ENCODE assay signal across 8 cellular contexts in genomic region chr1:22889213-22889827, GRCh38.
A peak's percentile ranks its signal among the peaks of the same experiment; 100 is the strongest.
DNase-seq lines count a peak whose midpoint lies in the region; TF ChIP-seq lines count a peak whose summit lies in the region.

No MANE protein-coding gene starts in this region.

- no peak overlapping the region for H2AK5ac ChIP-seq in mesendoderm (ENCODE audit: low read length)

- no peaks in the 10 kb centered on the region for H3K9me3 Mint-ChIP-seq in CD4-positive, alpha-beta memory T cell

- peaks cover 0 to 2% of the 10 kb centered on the region in 2 donors for H3K27me3 Mint-ChIP-seq in CD4-positive, alpha-beta memory T cell

- POLR2A ChIA-PET in CD4-positive, alpha-beta memory T cell (lab: Charles Lee; ENCODE audit: partially characterized antibody), result no interaction called here

- no peak for TF ChIP-seq POLR2A in lower leg skin (IDR thresholded peaks at IDR 0.05)

- H3K4me3 ChIP-seq in GM06990 (replicated peaks; ENCODE audit: low read depth, low read length) (no peak overlapping the region), coronary artery (no peak overlapping the region), mesendoderm (ENCODE audit: low read length) (no peak overlapping the region), lower leg skin (ENCODE audit: low read depth, poor library complexity, severe bottlenecking) (no peak overlapping the region)
- H3K4me3 ChIP-seq in CD4-positive, alpha-beta memory T cell (ENCODE audit: low read length in 2 of 2), result no peak overlapping the region

- no peak overlapping the region for H3K4ac ChIP-seq in mesendoderm (ENCODE audit: low read depth, low read length)

- no peaks in the 10 kb centered on the region for H3K9me3 ChIP-seq in CD4-positive, alpha-beta memory T cell (ENCODE audit: control insufficient read depth in 1 of 2, low read length in 2 of 2)

- no CpG with 5 or more reads among the region's 3 CpGs for WGBS in mesendoderm (ENCODE audit: extremely low coverage, insufficient coverage, low lambda C conversion rate)
- WGBS in lower leg skin, 2 donors, result 64 to 75% methylated on average over 3 of the region's 3 CpGs

- no peaks in the 10 kb centered on the region for H3K36me3 ChIP-seq in GM06990 (ENCODE audit: control insufficient read depth, insufficient read depth, low read length)
- H3K36me3 ChIP-seq in mesendoderm (ENCODE audit: control insufficient read depth, insufficient read depth, low read length), result no peaks in the 10 kb centered on the region
- no peaks in the 10 kb centered on the region for H3K36me3 ChIP-seq in CD4-positive, alpha-beta memory T cell (ENCODE audit: insufficient read depth, low read length)

- no peaks in the 10 kb centered on the region for H3K79me1 ChIP-seq in mesendoderm (ENCODE audit: low read length)

- H4K8ac ChIP-seq in mesendoderm (ENCODE audit: low read depth, low read length), result no peak overlapping the region

- no peak overlapping the region for H3K18ac ChIP-seq in mesendoderm (ENCODE audit: low read length)

- no peak overlapping the region for H3K9ac ChIP-seq in mesendoderm (ENCODE audit: low read length)

- no peaks in the 10 kb centered on the region for H3K79me2 ChIP-seq in mesendoderm (ENCODE audit: control insufficient read depth, insufficient read depth, low read length)

- no peak overlapping the region for H3K4me2 ChIP-seq in mesendoderm (ENCODE audit: low read length)

- H3K4me1 ChIP-seq in mesendoderm (ENCODE audit: control insufficient read depth, low read depth, low read length), result no peaks in the 10 kb centered on the region
- H3K4me1 ChIP-seq in CD4-positive, alpha-beta memory T cell (ENCODE audit: insufficient read depth, low read length), result peaks cover 10% of the 10 kb centered on the region

- no peak overlapping the region for H3K56ac ChIP-seq in mesendoderm (ENCODE audit: low read length)

- no peak overlapping the region for H3K23ac ChIP-seq in mesendoderm (ENCODE audit: low read length)

- H2BK120ac ChIP-seq in mesendoderm (ENCODE audit: low read depth, low read length), result no peak overlapping the region

- H3K27ac ChIP-seq in coronary artery (no peak overlapping the region), mesendoderm (ENCODE audit: low read depth, low read length) (no peak overlapping the region)
- H3K27ac ChIP-seq in CD4-positive, alpha-beta memory T cell (ENCODE audit: low read depth, low read length), result no peak overlapping the region

- H3K4me3 Mint-ChIP-seq in CD4-positive, alpha-beta memory T cell, result no peak overlapping the region

- DNase-seq in A172 (ENCODE audit: low spot score) (peak; percentile 16), GM06990 (ENCODE audit: extremely low read depth, insufficient read length) (no peak), NCI-H226 (peak; percentile 11), coronary artery (ENCODE audit: low spot score) (no peak), mesendoderm (peak; percentile 25), mesenteric fat pad (ENCODE audit: low spot score) (no peak), lower leg skin (ENCODE audit: low spot score in 2 of 2) (no peak)
- DNase-seq in CD4-positive, alpha-beta memory T cell, result no peak

- no peak overlapping the region for H2BK5ac ChIP-seq in mesendoderm (ENCODE audit: low read length)

- H2BK15ac ChIP-seq in mesendoderm (replicated peaks; ENCODE audit: low read depth), result no peak overlapping the region

- H3K36me3 Mint-ChIP-seq in CD4-positive, alpha-beta memory T cell, result no peaks in the 10 kb centered on the region

- intact Hi-C loops in CD4-positive, alpha-beta memory T cell (cut with micrococcal nuclease), result no loop called here
- intact Hi-C loops in lower leg skin (cut with DNase I; ENCODE audit: low total_unique reads), result no loop called here

- H3K27ac Mint-ChIP-seq in CD4-positive, alpha-beta memory T cell, result no peak overlapping the region

- H3K27me3 ChIP-seq in GM06990 (replicated peaks; ENCODE audit: control insufficient read depth, insufficient read depth, low read length) (no peaks in the 10 kb centered on the region), mesendoderm (ENCODE audit: insufficient read depth, low read length, poor library complexity) (no peaks in the 10 kb centered on the region)
- no peaks in the 10 kb centered on the region for H3K27me3 ChIP-seq in CD4-positive, alpha-beta memory T cell (ENCODE audit: insufficient read depth, low read length)

- peaks cover 8 to 13% (median 10%) of the 10 kb centered on the region in 4 donors for H3K4me1 Mint-ChIP-seq in CD4-positive, alpha-beta memory T cell

- TF ChIP-seq CTCF in GM06990 (IDR thresholded peaks at IDR 0.05; ENCODE audit: insufficient read depth, low read length, poor library complexity, severe bottlenecking), result peak; percentile 84
- TF ChIP-seq CTCF in coronary artery (IDR thresholded peaks at IDR 0.05), result peak; percentile 70
- no peak for TF ChIP-seq CTCF in lower leg skin (IDR thresholded peaks at IDR 0.05)

- CTCF ChIA-PET in CD4-positive, alpha-beta memory T cell (lab: Charles Lee; ENCODE audit: partially characterized antibody), result interaction anchor here (0.7 to 1.3 kb wide), 2 partner anchors 184 to 185 kb away, joined by 3 read pairs; no protein-coding TSS in a partner anchor

- H4K5ac ChIP-seq in mesendoderm (ENCODE audit: low read length), result no peak overlapping the region

Comparison
In these comparisons a context has a peak if more than half of its experiments do, and no peak if none do; other contexts are left out.
1. DNase-seq: peak in A172 (single experiment), NCI-H226 (single experiment) and mesendoderm (single experiment); none in GM06990 (single experiment), coronary artery (single experiment), CD4-positive, alpha-beta memory T cell (0 of 5), mesenteric fat pad (single experiment) and lower leg skin (0 of 2).
2. CTCF ChIP-seq: peak in GM06990 (single experiment) and coronary artery (single experiment); none in lower leg skin (0 of 3).